In genomic region chr2:120134263-120134662, GRCh38 we compare ENCODE assay signal across 12 cellular contexts.
DNase-seq lines count a peak whose midpoint lies in the region; ATAC-seq and TF ChIP-seq lines count a peak whose summit lies in the region.
"Had no signal": no experiment of that assay in that cellular context is flagged by ENCODE, and none has a peak within 500 bp of the region (broad histone marks: within the 10 kb centered on the region; RNA-seq: fewer than 3 reads in every experiment).

No MANE protein-coding gene starts in this region.

- H2AFZ ChIP-seq in PC-9 (no peak overlapping the region), neuronal stem cell (ENCODE audit: low read length) (no peak overlapping the region)

- H3F3A ChIP-seq in PC-9 (ENCODE audit: insufficient read depth, low read depth): peaks cover 17% of the 10 kb centered on the region; the same call in 1 of the 2 replicates

- DNase-seq in GM03348 (ENCODE audit: low spot score) (peak; percentile 62), PC-9 (peak; percentile 59 to 94), non-pigmented ciliary epithelial cell (ENCODE audit: low read depth) (peak; percentile 94), GM10248 (ENCODE audit: extremely low spot score) (no peak), Right ventricle myocardium superior (no peak), neuronal stem cell (ENCODE audit: low spot score) (no peak)
- DNase-seq: cerebellar nuclear complex, DND-41, NCI-H524 treated with DMSO at 0.1 percent for 48 hours, occipital lobe had no signal

- H3K14ac ChIP-seq in neuronal stem cell (ENCODE audit: low read length): no peak overlapping the region

- peak overlapping the region; percentile 40 for H3K4me2 ChIP-seq in PC-9
- H3K4me2 ChIP-seq in neuronal stem cell (ENCODE audit: insufficient read depth, low read length, poor library complexity, severe bottlenecking): no peak overlapping the region

- H4K20me1 ChIP-seq in PC-9 (ENCODE audit: insufficient read depth): no peaks in the 10 kb centered on the region

- H3K36me3 ChIP-seq in PC-9 (ENCODE audit: low read depth): no peaks in the 10 kb centered on the region
- peaks cover 16 to 52% of the 10 kb centered on the region in 2 donors for H3K36me3 ChIP-seq in neuronal stem cell (replicated peaks in 1 of 2; ENCODE audit: control insufficient read depth in 2 of 2, insufficient read depth in 2 of 2, low read length in 2 of 2)

- H3K18ac ChIP-seq in neuronal stem cell (ENCODE audit: low read length): no peak overlapping the region

- H3K23ac ChIP-seq in neuronal stem cell (ENCODE audit: low read depth, low read length, poor library complexity): no peak overlapping the region

- no peak overlapping the region for H2AK5ac ChIP-seq in neuronal stem cell (ENCODE audit: low read depth, low read length)

- no peak overlapping the region for H3K9ac ChIP-seq in neuronal stem cell (ENCODE audit: low read depth, low read length, poor library complexity)

- peak; percentile 97 for ATAC-seq in esophagus mucosa
- no peak for ATAC-seq in Right ventricle myocardium superior (ENCODE audit: poor library complexity)
- no peak for ATAC-seq in GM18861 (IDR thresholded peaks at IDR 0.05; ENCODE audit: unreplicated experiment)

- H3K9me2 ChIP-seq in PC-9 (ENCODE audit: insufficient read depth): no peaks in the 10 kb centered on the region

- intact Hi-C loops in PC-9 (cut with micrococcal nuclease; ENCODE audit: unreplicated experiment): no loop called here
- intact Hi-C loops in Right ventricle myocardium superior (cut with DNase I): no loop called here

- TF ChIP-seq CTCF in PC-9 (conservative IDR thresholded peaks at IDR 0.05) (no peak), GM10248 (IDR thresholded peaks at IDR 0.05; ENCODE audit: control extremely low read depth, extremely low read depth, low read depth, missing control alignments) (no peak)

- no peak overlapping the region for H2BK5ac ChIP-seq in neuronal stem cell (ENCODE audit: low read length)

- peaks cover 8% of the 10 kb centered on the region; the same call in 1 of the 2 replicates for H3K9me3 ChIP-seq in PC-9 (ENCODE audit: insufficient read depth, low read depth)
- H3K9me3 ChIP-seq in neuronal stem cell (replicated peaks in 1 of 2; ENCODE audit: control insufficient read depth in 2 of 2, insufficient read depth in 1 of 2, low read depth in 1 of 2, low read length in 2 of 2): peaks cover 14 to 26% of the 10 kb centered on the region in 2 donors

- no peaks in the 10 kb centered on the region for H3K27me3 ChIP-seq in PC-9 (ENCODE audit: insufficient read depth, low read depth)
- H3K27me3 ChIP-seq in neuronal stem cell (ENCODE audit: control insufficient read depth in 3 of 3, insufficient read depth in 3 of 3, low read depth in 1 of 3, low read length in 3 of 3): no peaks in the 10 kb centered on the region

- H4K91ac ChIP-seq in neuronal stem cell (ENCODE audit: low read depth, low read length, poor library complexity): no peak overlapping the region

- no peaks in the 10 kb centered on the region for H3K79me2 ChIP-seq in PC-9 (ENCODE audit: low read depth)

- peaks cover 21% of the 10 kb centered on the region for H3K4me1 ChIP-seq in PC-9 (replicated peaks; ENCODE audit: insufficient read depth)
- no peaks in the 10 kb centered on the region for H3K4me1 ChIP-seq in neuronal stem cell (ENCODE audit: control insufficient read depth in 2 of 2, insufficient read depth in 1 of 2, low read depth in 1 of 2, low read length in 2 of 2)

- CTCF ChIA-PET in PC-9 (lab: Charles Lee) (interaction anchor here (0.6 kb wide), 1 partner anchor 1803 kb away, joined by 3 read pairs; no protein-coding TSS in a partner anchor), GM10248 (lab: Yijun Ruan, JAX) (interaction anchor here (0.9 to 1.2 kb wide), 2 partner anchors 11 to 23 kb away, joined by 4 read pairs; no protein-coding TSS in a partner anchor)

- H2BK12ac ChIP-seq in neuronal stem cell (ENCODE audit: low read length): no peak overlapping the region

- no peaks in the 10 kb centered on the region for H3K79me1 ChIP-seq in neuronal stem cell (ENCODE audit: low read depth, low read length)

- POLR2A ChIA-PET in PC-9 (lab: Charles Lee; ENCODE audit: unreplicated experiment): no interaction called here
- POLR2A ChIA-PET in GM10248 (lab: Yijun Ruan, JAX): no interaction called here

- H3K27ac ChIP-seq in PC-9 (peak overlapping the region; percentile 56), neuronal stem cell (replicated peaks; ENCODE audit: low read length) (no peak overlapping the region)

- WGBS in neuronal stem cell (ENCODE audit: extremely low coverage in 2 of 2, insufficient read length in 2 of 2, insufficient replicate concordance in 1 of 2), 2 donors: no CpG with 5 or more reads among the region's 4 CpGs

- H2BK15ac ChIP-seq in neuronal stem cell (ENCODE audit: low read length): no peak overlapping the region

- no TSS peak for BruUV-seq in PC-9 (replicated peaks; lab: Mats Ljungman, UMichigan)

- H3K4me3 ChIP-seq in PC-9 (no peak overlapping the region), neuronal stem cell (ENCODE audit: low read length in 2 of 2) (no peak overlapping the region)

- no peak overlapping the region for H2BK120ac ChIP-seq in neuronal stem cell (ENCODE audit: low read depth, low read length)

- no peak overlapping the region for H3K4ac ChIP-seq in neuronal stem cell (ENCODE audit: low read length)

- no peak overlapping the region for H4K8ac ChIP-seq in neuronal stem cell (ENCODE audit: low read depth, low read length)

Comparison
In these comparisons a context has a peak if more than half of its experiments do, and no peak if none do; other contexts are left out.
1. DNase-seq: peak in GM03348 (single experiment), PC-9 (2 of 2) and non-pigmented ciliary epithelial cell (single experiment); none in GM10248 (single experiment), Right ventricle myocardium superior (single experiment) and neuronal stem cell (single experiment).